Comparison of ENCODE assay signal across 1 cellular context in genomic region chr2:160367887-160368286, GRCh38.
TF ChIP-seq lines count a peak whose summit lies in the region.

No MANE protein-coding gene starts in this region.

TF ChIP-seq in WTC11, 78 proteins besides CTCF, POLR2A, EP300 and RAD21 (continued from another document):
- TF ChIP-seq, protein P1, sequence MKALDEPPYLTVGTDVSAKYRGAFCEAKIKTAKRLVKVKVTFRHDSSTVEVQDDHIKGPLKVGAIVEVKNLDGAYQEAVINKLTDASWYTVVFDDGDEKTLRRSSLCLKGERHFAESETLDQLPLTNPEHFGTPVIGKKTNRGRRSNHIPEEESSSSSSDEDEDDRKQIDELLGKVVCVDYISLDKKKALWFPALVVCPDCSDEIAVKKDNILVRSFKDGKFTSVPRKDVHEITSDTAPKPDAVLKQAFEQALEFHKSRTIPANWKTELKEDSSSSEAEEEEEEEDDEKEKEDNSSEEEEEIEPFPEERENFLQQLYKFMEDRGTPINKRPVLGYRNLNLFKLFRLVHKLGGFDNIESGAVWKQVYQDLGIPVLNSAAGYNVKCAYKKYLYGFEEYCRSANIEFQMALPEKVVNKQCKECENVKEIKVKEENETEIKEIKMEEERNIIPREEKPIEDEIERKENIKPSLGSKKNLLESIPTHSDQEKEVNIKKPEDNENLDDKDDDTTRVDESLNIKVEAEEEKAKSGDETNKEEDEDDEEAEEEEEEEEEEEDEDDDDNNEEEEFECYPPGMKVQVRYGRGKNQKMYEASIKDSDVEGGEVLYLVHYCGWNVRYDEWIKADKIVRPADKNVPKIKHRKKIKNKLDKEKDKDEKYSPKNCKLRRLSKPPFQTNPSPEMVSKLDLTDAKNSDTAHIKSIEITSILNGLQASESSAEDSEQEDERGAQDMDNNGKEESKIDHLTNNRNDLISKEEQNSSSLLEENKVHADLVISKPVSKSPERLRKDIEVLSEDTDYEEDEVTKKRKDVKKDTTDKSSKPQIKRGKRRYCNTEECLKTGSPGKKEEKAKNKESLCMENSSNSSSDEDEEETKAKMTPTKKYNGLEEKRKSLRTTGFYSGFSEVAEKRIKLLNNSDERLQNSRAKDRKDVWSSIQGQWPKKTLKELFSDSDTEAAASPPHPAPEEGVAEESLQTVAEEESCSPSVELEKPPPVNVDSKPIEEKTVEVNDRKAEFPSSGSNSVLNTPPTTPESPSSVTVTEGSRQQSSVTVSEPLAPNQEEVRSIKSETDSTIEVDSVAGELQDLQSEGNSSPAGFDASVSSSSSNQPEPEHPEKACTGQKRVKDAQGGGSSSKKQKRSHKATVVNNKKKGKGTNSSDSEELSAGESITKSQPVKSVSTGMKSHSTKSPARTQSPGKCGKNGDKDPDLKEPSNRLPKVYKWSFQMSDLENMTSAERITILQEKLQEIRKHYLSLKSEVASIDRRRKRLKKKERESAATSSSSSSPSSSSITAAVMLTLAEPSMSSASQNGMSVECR (CRISPR knock-in tag; IDR thresholded peaks at IDR 0.05; ENCODE audit: borderline replicate concordance): no peak
- TF ChIP-seq USF2 (CRISPR knock-in tag; IDR thresholded peaks at IDR 0.05) (no peak), NR1H2 (CRISPR knock-in tag; IDR thresholded peaks at IDR 0.05) (no peak), TEAD4 (CRISPR knock-in tag; IDR thresholded peaks at IDR 0.05) (no peak), ZNF396 (CRISPR knock-in tag; IDR thresholded peaks at IDR 0.05; ENCODE audit: borderline replicate concordance) (no peak), NFE2L1 (CRISPR knock-in tag; IDR thresholded peaks at IDR 0.05) (no peak), MXD4 (CRISPR knock-in tag; IDR thresholded peaks at IDR 0.05; ENCODE audit: borderline replicate concordance) (no peak)
TF ChIP-seq in WTC11: peak in this region for 0.
